Comparison of ENCODE assay signal across 16 cellular contexts in genomic region chr2:177325554-177325953, GRCh38.
DNase-seq lines count a peak whose midpoint lies in the region; ATAC-seq and TF ChIP-seq lines count a peak whose summit lies in the region.
"Had no signal": no experiment of that assay in that cellular context is flagged by ENCODE, and none has a peak within 500 bp of the region (broad histone marks: within the 10 kb centered on the region; RNA-seq: fewer than 3 reads in every experiment).

No MANE protein-coding gene starts in this region.

- H3K27me3 ChIP-seq in GM23248 (replicated peaks; ENCODE audit: insufficient read depth) (no peaks in the 10 kb centered on the region), adrenal gland (no peaks in the 10 kb centered on the region)

- no peak overlapping the region for H3K27ac Mint-ChIP-seq in mesothelial cell of epicardium
- H3K27ac Mint-ChIP-seq: activated T-cell treated with anti-CD3 and anti-CD28 coated beads, Interleukin-2, amount 50 U/mL, for 72 hours; B cell; HFFc6; nephron had no signal

- TF ChIP-seq CTCF in mesothelial cell of epicardium (IDR thresholded peaks at IDR 0.05; ENCODE audit: unreplicated experiment) (no peak), adrenal gland (IDR thresholded peaks at IDR 0.05) (no peak)

- H3K9me2 ChIP-seq in GM23248 (ENCODE audit: insufficient read depth) = no peaks in the 10 kb centered on the region

- H3K4me3 ChIP-seq in GM23248 = 0 out of 2 replicates have a peak overlapping the region, but pooled peaks have one; percentile 4
- no peak overlapping the region for H3K4me3 ChIP-seq in adrenal gland
- H3K4me3 ChIP-seq: skin epidermis had no signal

- DNase-seq in EH (ENCODE audit: low read depth) = peak; percentile 62
- peak; percentile 57 for DNase-seq in GM23248
- DNase-seq in NCI-H524 treated with DMSO at 0.1 percent for 48 hours (lab: John Stamatoyannopoulos, UW) = peak; percentile 6
- DNase-seq in left colon = no peak
- DNase-seq in mesothelial cell of epicardium (ENCODE audit: low spot score in 2 of 2, unreplicated experiment in 2 of 2) = no peak
- no peak for DNase-seq in adrenal gland
- DNase-seq in superior temporal gyrus (ENCODE audit: extremely low spot score) = no peak
- DNase-seq: activated T-cell treated with anti-CD3 and anti-CD28 coated beads, Interleukin-2, amount 50 U/mL, for 72 hours; HFFc6; NCI-H1417; NCI-H748 treated with DMSO at 0.1 percent for 48 hours; SHP77 had no signal

- no peaks in the 10 kb centered on the region for H3K27me3 Mint-ChIP-seq in mesothelial cell of epicardium (ENCODE audit: low read depth)
- H3K27me3 Mint-ChIP-seq: B cell had no signal

- H3K27ac ChIP-seq in GM23248 (no peak overlapping the region), adrenal gland (no peak overlapping the region)

- H3F3A ChIP-seq in GM23248 (ENCODE audit: insufficient read depth) = peaks cover 22% of the 10 kb centered on the region

- no peaks in the 10 kb centered on the region for H3K9me3 Mint-ChIP-seq in mesothelial cell of epicardium
- H3K9me3 Mint-ChIP-seq: activated T-cell treated with anti-CD3 and anti-CD28 coated beads, Interleukin-2, amount 50 U/mL, for 72 hours; HFFc6; nephron had no signal

- peaks cover 2% of the 10 kb centered on the region for H3K36me3 Mint-ChIP-seq in mesothelial cell of epicardium

- ATAC-seq in left colon = peak; percentile 26
- ATAC-seq in HG02623 (IDR thresholded peaks at IDR 0.05; ENCODE audit: unreplicated experiment) = no peak
- ATAC-seq: activated T-cell treated with anti-CD3 and anti-CD28 coated beads, Interleukin-2, amount 50 U/mL, for 72 hours had no signal

- peak overlapping the region; percentile 10 for H3K4me2 ChIP-seq in GM23248 (ENCODE audit: unreplicated experiment)

- no peak for TF ChIP-seq POLR2A in adrenal gland (IDR thresholded peaks at IDR 0.05)

- no peaks in the 10 kb centered on the region for H3K79me2 ChIP-seq in GM23248 (ENCODE audit: insufficient read depth)

- H4K20me1 ChIP-seq in GM23248 (ENCODE audit: insufficient read depth) = no peaks in the 10 kb centered on the region

- no peak overlapping the region for H2AFZ ChIP-seq in GM23248

- peaks cover 13% of the 10 kb centered on the region for H3K4me1 Mint-ChIP-seq in mesothelial cell of epicardium
- H3K4me1 Mint-ChIP-seq: B cell, nephron had no signal

- H3K4me3 Mint-ChIP-seq in mesothelial cell of epicardium = no peak overlapping the region
- H3K4me3 Mint-ChIP-seq: activated T-cell treated with anti-CD3 and anti-CD28 coated beads, Interleukin-2, amount 50 U/mL, for 72 hours; B cell; HFFc6; nephron had no signal

- H3K9me3 ChIP-seq in GM23248 (ENCODE audit: low read depth) = no peaks in the 10 kb centered on the region
- no peaks in the 10 kb centered on the region for H3K9me3 ChIP-seq in adrenal gland (replicated peaks in 1 of 3)

- no peak overlapping the region for H3K9ac ChIP-seq in GM23248

- WGBS in GM23248 (ENCODE audit: low coverage in 1 of 2, low lambda C conversion rate in 2 of 2, missing lambda C conversion rate in 2 of 2), 2 experiments = 44 to 70% methylated on average over 1 of the region's 1 CpG
- 75 to 100% (median 90%) methylated on average over 1 of the region's 1 CpG for WGBS in adrenal gland, 4 donors

- in situ Hi-C loops in GM23248 (cut with MboI) = loop anchor here (10.0 kb wide), 1 partner anchor 161 kb away; no protein-coding TSS in a partner anchor

- H3K36me3 ChIP-seq in GM23248 (ENCODE audit: low read depth) = no peaks in the 10 kb centered on the region
- no peaks in the 10 kb centered on the region for H3K36me3 ChIP-seq in adrenal gland (replicated peaks in 1 of 2)

- H3K4me1 ChIP-seq in GM23248 (ENCODE audit: insufficient read depth) (peaks cover 16% of the 10 kb centered on the region), adrenal gland (replicated peaks in 1 of 2) (no peaks in the 10 kb centered on the region)

- intact Hi-C loops in left colon (cut with DNase I, micrococcal nuclease) = no loop called here
- intact Hi-C loops in adrenal gland (cut with DNase I) = loop anchor here in 1 of 2 donors (5.0 to 10.0 kb wide), 2 partner anchors 61 to 163 kb away; partner anchors contain the start of gene NFE2L2

Comparison
In these comparisons a context has a peak if more than half of its experiments do, and no peak if none do; other contexts are left out.
1. DNase-seq: peak in EH (single experiment), GM23248 (single experiment) and NCI-H524 treated with DMSO at 0.1 percent for 48 hours (single experiment); none in left colon (0 of 2), mesothelial cell of epicardium (0 of 2), adrenal gland (0 of 7) and superior temporal gyrus (single experiment).